Comparison of ENCODE assay signal across 8 cellular contexts in the genomic region with DNA sequence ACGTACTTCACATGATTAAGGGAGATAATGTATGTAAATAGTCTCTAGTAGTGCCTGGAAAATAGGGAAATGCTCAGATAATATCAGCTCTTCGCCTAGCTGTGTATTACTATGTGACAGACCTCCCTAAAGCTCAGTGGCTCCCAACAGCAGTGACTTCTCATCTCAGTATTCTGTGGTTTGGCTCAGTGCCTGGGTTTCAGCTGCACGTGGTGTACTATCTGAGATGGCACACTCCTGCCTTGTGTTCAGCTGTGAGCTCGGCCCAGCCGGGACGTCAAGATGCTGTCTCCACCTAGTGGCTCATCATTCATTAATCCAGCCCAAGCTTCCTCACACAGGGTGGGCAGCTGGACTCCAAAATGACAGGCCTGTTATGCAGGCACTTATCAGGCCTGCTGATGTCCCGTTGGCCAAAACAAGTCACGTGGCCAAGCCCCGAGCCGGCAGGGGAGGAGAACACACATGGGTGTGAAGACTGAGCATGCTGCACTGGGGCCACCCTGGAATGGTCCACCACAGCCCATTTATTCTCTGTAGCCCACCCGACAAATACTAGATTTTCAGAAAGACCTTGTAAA. TPM values are rescaled to one million over a fixed set of nuclear protein-coding genes. Genes with fewer than 3 reads are reported as not detected.
DNase-seq lines count a peak whose midpoint lies in the region; ATAC-seq, FAIRE-seq and TF ChIP-seq lines count a peak whose summit lies in the region.

No MANE protein-coding gene starts in this region.

- no peak for FAIRE-seq in A549 (lab: Jason Lieb, UNC)

- intact Hi-C loops in left lung (cut with DNase I) = no loop called here

- H3K27ac ChIP-seq in A549 (peak overlapping the region; percentile 47 to 74; a peak in 4 of 6 replicates), left lung (no peak overlapping the region)

- POLR2A ChIA-PET in A549 (lab: Yijun Ruan, JAX) = interaction anchor here (0.6 to 1.8 kb wide), 6 partner anchors 17 to 238 kb away, joined by 3 to 16 read pairs (median 6); partner anchors contain the start of genes CITED4 and CTPS1

- ATAC-seq in A549 (peak; percentile 78 to 81), GM18511 (IDR thresholded peaks at IDR 0.05; ENCODE audit: unreplicated experiment) (peak; percentile 98), HG03025 (IDR thresholded peaks at IDR 0.05; ENCODE audit: low FRiP score, unreplicated experiment) (peak; percentile 96), left lung (peak; percentile 97)

- TF ChIP-seq RAD21 in A549 (conservative IDR thresholded peaks at IDR 0.05 in 1 of 2, IDR thresholded peaks at IDR 0.05 in 1 of 2) = peak; percentile 49 to 55

- peak overlapping the region; percentile 24 for H3K4me2 ChIP-seq in A549

- DNase-seq in A549 (ENCODE audit: low read depth in 1 of 2, low spot score in 1 of 2) (peak; percentile 79 to 90), NCI-H2171 treated with DMSO at 0.1 percent for 48 hours (lab: John Stamatoyannopoulos, UW) (peak; percentile 99), cerebellar cortex (ENCODE audit: low spot score) (peak; percentile 85), left lung (peak; percentile 86 to 92)
- peak; percentile 77 for DNase-seq in activated CD4-positive, alpha-beta T cell treated with anti-CD3 and anti-CD28 coated beads for 1 hour
- DNase-seq in stimulated activated CD4-positive, alpha-beta T cell treated with anti-CD3 and anti-CD28 coated beads, TNF-alpha, amount 100 ng/mL, for 48 hours (ENCODE audit: low read depth in 3 of 3) = peak; percentile 75 to 89 (median 84)

- no peak for TF ChIP-seq EP300 in A549 (IDR thresholded peaks at IDR 0.05)

- 32% methylated on average over 11 of the region's 11 CpGs for WGBS in A549 (ENCODE audit: missing lambda C conversion rate)

- H3K27me3 ChIP-seq in left lung = no peaks in the 10 kb centered on the region

- H3K4me1 ChIP-seq in A549 = peaks cover 85% of the 10 kb centered on the region
- H3K4me1 ChIP-seq in left lung = peaks cover 12 to 15% of the 10 kb centered on the region in 2 donors

- H3K4me3 ChIP-seq in A549 (no peak overlapping the region), left lung (no peak overlapping the region)

- CTCF ChIA-PET in A549 (lab: Yijun Ruan, JAX) = interaction anchor here (0.6 to 2.6 kb wide), 18 partner anchors 8 to 199 kb away, joined by 3 to 12 read pairs (median 5); partner anchors contain the start of genes CITED4, CTPS1 and SLFNL1

- no peaks in the 10 kb centered on the region for H3K9me3 ChIP-seq in A549
- H3K9me3 ChIP-seq in left lung = no peaks in the 10 kb centered on the region

- TF ChIP-seq CTCF in A549 (IDR thresholded peaks at IDR 0.05) = peak; percentile 48
- TF ChIP-seq CTCF in left lung (IDR thresholded peaks at IDR 0.05) = peak; percentile 24 to 35

- peaks cover 0 to 100% of the 10 kb centered on the region in 2 donors for H3K36me3 ChIP-seq in left lung

- TF ChIP-seq POLR2A in A549 (IDR thresholded peaks at IDR 0.05; ENCODE audit: low read length) = no peak

TF ChIP-seq in A549, 52 proteins besides CTCF, POLR2A, EP300 and RAD21:
- TF ChIP-seq MYC (IDR thresholded peaks at IDR 0.05; ENCODE audit: borderline replicate concordance, low read length) (peak; percentile 35; the same call in 1 of the 2 replicates), JUN (IDR thresholded peaks at IDR 0.05) (0 out of 5 replicates have a peak, but pooled peaks of 1 of the 2 experiments have one; percentile 34), SMC3 (IDR thresholded peaks at IDR 0.05) (peak; percentile 40), PHF8 (IDR thresholded peaks at IDR 0.05; ENCODE audit: borderline replicate concordance, low read depth) (no peak), CBX2 (IDR thresholded peaks at IDR 0.05; ENCODE audit: borderline replicate concordance, low read depth) (no peak), GATA3 (IDR thresholded peaks at IDR 0.05; ENCODE audit: borderline replicate concordance) (0 out of 2 replicates have a peak, but pooled peaks have one; percentile 49), BHLHE40 (IDR thresholded peaks at IDR 0.05; ENCODE audit: low read depth, low read length) (peak; percentile 67; the same call in 1 of the 2 replicates)
- TF ChIP-seq, protein P1, sequence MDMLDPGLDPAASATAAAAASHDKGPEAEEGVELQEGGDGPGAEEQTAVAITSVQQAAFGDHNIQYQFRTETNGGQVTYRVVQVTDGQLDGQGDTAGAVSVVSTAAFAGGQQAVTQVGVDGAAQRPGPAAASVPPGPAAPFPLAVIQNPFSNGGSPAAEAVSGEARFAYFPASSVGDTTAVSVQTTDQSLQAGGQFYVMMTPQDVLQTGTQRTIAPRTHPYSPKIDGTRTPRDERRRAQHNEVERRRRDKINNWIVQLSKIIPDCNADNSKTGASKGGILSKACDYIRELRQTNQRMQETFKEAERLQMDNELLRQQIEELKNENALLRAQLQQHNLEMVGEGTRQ (IDR thresholded peaks at IDR 0.05) = peak; percentile 76
- TF ChIP-seq, protein P2, sequence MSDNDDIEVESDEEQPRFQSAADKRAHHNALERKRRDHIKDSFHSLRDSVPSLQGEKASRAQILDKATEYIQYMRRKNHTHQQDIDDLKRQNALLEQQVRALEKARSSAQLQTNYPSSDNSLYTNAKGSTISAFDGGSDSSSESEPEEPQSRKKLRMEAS (IDR thresholded peaks at IDR 0.05) = peak; percentile 89

RNA-seq across cellular contexts. Expression of gene SLFNL1, which starts 17.8 kb away (rescaled TPM):
- polyA plus RNA-seq in A549 (2011; rRNA removed) = 0.01 and 0.07 TPM in 2 replicates
- polyA plus RNA-seq in A549 (2012; cell fraction: cytosol; rRNA removed) = 0.03 and 0.05 TPM in 2 replicates
- 0.28 and 0.30 TPM in 2 replicates for polyA plus RNA-seq in A549 (2012; cell fraction: nucleus; rRNA removed)
- polyA plus RNA-seq in A549 (2017; fragmentation: RNase III; extraction: RNeasy Plus Mini Kit Qiagen cat#74134 plus additional on column Dnase treatment) = 0.03 to 0.05 TPM (median 0.04 TPM) in 3 replicates
- polyA minus RNA-seq in A549 (2011; rRNA and poly(A)+ RNA removed) = 0.08 and 0.34 TPM in 2 replicates
- total RNA-seq in left lung = 1 to 10 TPM in 1 of 2 donors, under 1 TPM in 1; 0.79 to 4.9 TPM

RNA-seq across cellular contexts. Expression of gene CTPS1, which starts 24.2 kb away (rescaled TPM):
- polyA plus RNA-seq in A549 (2011; rRNA removed) (145 and 181 TPM in 2 replicates), A549 (2017; fragmentation: RNase III; extraction: RNeasy Plus Mini Kit Qiagen cat#74134 plus additional on column Dnase treatment) (159 to 169 TPM (median 159 TPM) in 3 replicates)
- 75.4 and 77.9 TPM in 2 replicates for polyA plus RNA-seq in A549 (2012; cell fraction: cytosol; rRNA removed)
- 113 and 172 TPM in 2 replicates for polyA plus RNA-seq in A549 (2012; cell fraction: nucleus; rRNA removed)
- polyA minus RNA-seq in A549 (2011; rRNA and poly(A)+ RNA removed) = 206 and 264 TPM in 2 replicates
- 10 to 100 TPM; 20.7 to 39.5 TPM for total RNA-seq in left lung

Comparison
In these comparisons a context has a peak if more than half of its experiments do, and no peak if none do; other contexts are left out.
1. H3K27ac ChIP-seq: peak in A549 (2 of 2); none in left lung (0 of 2).
2. Peak in every context shown above with its lines, with median percentiles within 50 percentile points of each other: ATAC-seq and DNase-seq.